ENCODE assay signal across 8 cellular contexts in genomic region chr9:34603610-34604231, GRCh38. TPM values are rescaled to one million over a fixed set of nuclear protein-coding genes. Genes with fewer than 3 reads are reported as not detected.
A peak's percentile ranks its signal among the peaks of the same experiment; 100 is the strongest.
DNase-seq lines count a peak whose midpoint lies in the region; ATAC-seq and TF ChIP-seq lines count a peak whose summit lies in the region.

No MANE protein-coding gene starts in this region.

- no peaks in the 10 kb centered on the region for H3K9me3 Mint-ChIP-seq in activated naive CD4-positive, alpha-beta T cell treated with anti-CD3 and anti-CD28 coated beads, Interleukin-2, amount 50 U/mL, for 72 hours
- no peaks in the 10 kb centered on the region for H3K9me3 Mint-ChIP-seq in progenitor cell of endocrine pancreas (ENCODE audit: low read depth)

- DNase-seq in CMK (ENCODE audit: low read depth) (peak; percentile 51), NAMALWA (ENCODE audit: low spot score) (peak; percentile 89), SKM-1 treated with dmso at 0.1 percent for 144 hours (lab: John Stamatoyannopoulos, UW; ENCODE audit: unreplicated experiment) (peak; percentile 41), Right ventricle myocardium inferior (ENCODE audit: missing footprints) (peak; percentile 90), progenitor cell of endocrine pancreas (ENCODE audit: low spot score, unreplicated experiment) (peak; percentile 85)
- DNase-seq in activated naive CD4-positive, alpha-beta T cell treated with anti-CD3 and anti-CD28 coated beads, Interleukin-2, amount 50 U/mL, for 72 hours (ENCODE audit: low spot score in 2 of 2), result peak; percentile 71 to 88

- TF ChIP-seq CTCF in progenitor cell of endocrine pancreas (IDR thresholded peaks at IDR 0.05; ENCODE audit: unreplicated experiment), result peak; percentile 97

- no peaks in the 10 kb centered on the region for H3K36me3 Mint-ChIP-seq in activated naive CD4-positive, alpha-beta T cell treated with anti-CD3 and anti-CD28 coated beads, Interleukin-2, amount 50 U/mL, for 72 hours
- H3K36me3 Mint-ChIP-seq in progenitor cell of endocrine pancreas (ENCODE audit: insufficient read depth), result no peaks in the 10 kb centered on the region

- peak; percentile 64 for ATAC-seq in GM21717 (IDR thresholded peaks at IDR 0.05; ENCODE audit: unreplicated experiment)
- peak; percentile 90 to 92 for ATAC-seq in activated naive CD4-positive, alpha-beta T cell treated with anti-CD3 and anti-CD28 coated beads, Interleukin-2, amount 50 U/mL, for 72 hours
- peak; percentile 84 for ATAC-seq in Right ventricle myocardium inferior
- no peak for ATAC-seq in GM21619 (IDR thresholded peaks at IDR 0.05; ENCODE audit: unreplicated experiment)

- H3K4me1 Mint-ChIP-seq in progenitor cell of endocrine pancreas (ENCODE audit: low read depth), result no peaks in the 10 kb centered on the region

- H3K27ac Mint-ChIP-seq in activated naive CD4-positive, alpha-beta T cell treated with anti-CD3 and anti-CD28 coated beads, Interleukin-2, amount 50 U/mL, for 72 hours, result no peak overlapping the region
- H3K27ac Mint-ChIP-seq in progenitor cell of endocrine pancreas, result no peak overlapping the region

- peaks cover 43% of the 10 kb centered on the region for H3K27me3 Mint-ChIP-seq in progenitor cell of endocrine pancreas

- no peak overlapping the region for H3K4me3 Mint-ChIP-seq in progenitor cell of endocrine pancreas (ENCODE audit: low read depth)

- intact Hi-C loops in Right ventricle myocardium inferior (cut with DNase I), result loop anchor here (2.0 to 5.0 kb wide), 2 partner anchors 55 to 271 kb away; no protein-coding TSS in a partner anchor

RNA-seq across cellular contexts. Expression of gene RPP25L, which starts 8.2 kb away (rescaled TPM):
- 10 to 100 TPM; 19.1 to 36.2 TPM for total RNA-seq in activated naive CD4-positive, alpha-beta T cell treated with anti-CD3 and anti-CD28 coated beads, Interleukin-2, amount 50 U/mL, for 72 hours
- total RNA-seq in Right ventricle myocardium inferior, result 38.3 TPM
- total RNA-seq in progenitor cell of endocrine pancreas, result 29.3 and 30.5 TPM in 2 replicates

RNA-seq across cellular contexts. Expression of gene CNTFR, which starts 14.2 kb away (rescaled TPM):
- under 1 TPM in 1 of 2 donors, not detected in 1; 0.34 TPM for total RNA-seq in activated naive CD4-positive, alpha-beta T cell treated with anti-CD3 and anti-CD28 coated beads, Interleukin-2, amount 50 U/mL, for 72 hours
- 8.7 TPM for total RNA-seq in Right ventricle myocardium inferior
- 2.3 and 2.7 TPM in 2 replicates for total RNA-seq in progenitor cell of endocrine pancreas

RNA-seq across cellular contexts. Expression of gene DCTN3, which starts 16.6 kb away (rescaled TPM):
- total RNA-seq in activated naive CD4-positive, alpha-beta T cell treated with anti-CD3 and anti-CD28 coated beads, Interleukin-2, amount 50 U/mL, for 72 hours, result 100 to 1,000 TPM in 1 of 2 donors, 10 to 100 TPM in 1; 81.0 to 123 TPM
- total RNA-seq in Right ventricle myocardium inferior (133 TPM), progenitor cell of endocrine pancreas (101 and 102 TPM in 2 replicates)

RNA-seq across cellular contexts. Expression of gene ARID3C, which starts 25.1 kb away (rescaled TPM):
- total RNA-seq in activated naive CD4-positive, alpha-beta T cell treated with anti-CD3 and anti-CD28 coated beads, Interleukin-2, amount 50 U/mL, for 72 hours, result 1 to 10 TPM in 1 of 2 donors, not detected in 1; 1.6 TPM
- total RNA-seq in Right ventricle myocardium inferior, result not detected
- 8.5 and 12.0 TPM in 2 replicates for total RNA-seq in progenitor cell of endocrine pancreas

RNA-seq across cellular contexts. Expression of gene SIGMAR1, which starts 33.9 kb away (rescaled TPM):
- 10 to 100 TPM; 41.9 to 63.6 TPM for total RNA-seq in activated naive CD4-positive, alpha-beta T cell treated with anti-CD3 and anti-CD28 coated beads, Interleukin-2, amount 50 U/mL, for 72 hours
- total RNA-seq in Right ventricle myocardium inferior (25.6 TPM), progenitor cell of endocrine pancreas (62.1 and 64.6 TPM in 2 replicates)
